In the genomic region with DNA sequence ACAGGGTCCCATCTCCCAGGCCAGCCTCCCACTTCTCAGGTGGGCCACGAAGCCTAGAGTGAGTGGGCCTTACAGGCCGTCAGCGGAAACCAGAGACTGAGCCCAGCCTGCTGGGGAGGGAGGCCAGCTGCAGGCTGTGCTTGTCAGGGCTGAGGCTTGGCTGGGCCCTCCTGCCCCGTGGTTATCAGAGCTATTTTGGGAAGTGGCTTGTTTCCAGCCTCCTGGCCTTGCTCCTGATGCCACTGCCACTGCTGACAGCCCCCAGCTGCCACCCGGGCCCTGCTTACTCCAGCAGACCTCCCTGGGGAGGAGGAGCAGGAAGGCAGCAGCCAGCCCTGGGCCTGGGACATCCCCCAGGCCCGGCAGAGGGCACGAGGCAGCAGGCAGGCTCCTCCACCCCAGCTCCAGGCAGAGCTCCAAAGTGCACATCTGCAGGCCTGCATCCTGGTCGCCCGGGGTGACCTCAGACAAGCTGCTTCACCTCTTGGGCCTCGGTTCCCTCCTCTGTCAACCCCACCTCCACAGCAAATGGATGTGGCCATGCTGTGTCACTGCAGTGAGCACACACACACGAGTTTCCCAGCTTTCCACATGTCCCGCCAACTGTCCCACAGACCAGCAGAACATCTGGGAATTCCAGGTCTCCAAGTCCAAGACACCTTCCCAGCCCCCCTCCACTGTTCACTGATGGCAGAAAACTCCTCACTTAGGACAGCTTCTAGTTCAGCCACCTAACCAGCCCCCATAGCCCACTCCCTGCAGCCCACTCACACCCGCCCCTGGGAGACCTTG, we compare ENCODE assay signal across 8 cellular contexts. TPM values are rescaled to one million over a fixed set of nuclear protein-coding genes. Genes with fewer than 3 reads are reported as not detected.
DNase-seq lines count a peak whose midpoint lies in the region; FAIRE-seq and TF ChIP-seq lines count a peak whose summit lies in the region.
"Not testable (repeated sequence)": the region's sequence is repeated elsewhere in the genome, so short reads cannot be mapped to it uniquely, and the experiment has no call there.

No MANE protein-coding gene starts in this region.

- peaks cover 94 to 100% (median 97%) of the 10 kb centered on the region in 10 experiments for H3K4me1 ChIP-seq in BLaER1 treated with 17β-estradiol and CSF1 and Interleukin-3, amounts not matched to agents 10 nM and 100 nM
- H3K4me1 ChIP-seq in endothelial cell of umbilical vein (ENCODE audit: control insufficient read depth, extremely low read depth, insufficient read depth, low read length) (peaks cover 37% of the 10 kb centered on the region), stomach (peaks cover 5 to 41% (median 26%) of the 10 kb centered on the region in 4 donors)
- H3K4me1 ChIP-seq in neural progenitor cell: not testable (repeated sequence)

- TF ChIP-seq EP300 in stomach (IDR thresholded peaks at IDR 0.05): not testable (repeated sequence)

- not testable (repeated sequence) for H3K79me2 ChIP-seq in SU-DHL-6 (ENCODE audit: insufficient read depth, low read length); endothelial cell of umbilical vein (ENCODE audit: control insufficient read depth, insufficient read depth, low read length); neural progenitor cell (ENCODE audit: low read depth)

- H2AFZ ChIP-seq in SU-DHL-6 (ENCODE audit: low read depth, low read length, severe bottlenecking); endothelial cell of umbilical vein (ENCODE audit: low read depth, low read length); neural progenitor cell (replicated peaks): not testable (repeated sequence)

- intact Hi-C loops in endothelial cell of umbilical vein (cut with micrococcal nuclease); stomach (cut with DNase I; ENCODE audit: low total_unique reads): not testable (repeated sequence)

- H3K36me3 ChIP-seq in BLaER1 treated with 17β-estradiol and CSF1 and Interleukin-3, amounts not matched to agents 10 nM and 100 nM; KOPT-K1 (ENCODE audit: insufficient read depth, low read length); SU-DHL-6 (ENCODE audit: low read length); endothelial cell of umbilical vein (ENCODE audit: control insufficient read depth in 2 of 2, extremely low read depth in 1 of 2, insufficient read depth in 2 of 2, low read length in 2 of 2); neural progenitor cell; stomach: not testable (repeated sequence)

- H3K9me3 ChIP-seq in BLaER1 treated with 17β-estradiol and CSF1 and Interleukin-3, amounts not matched to agents 10 nM and 100 nM (replicated peaks in 1 of 11); KOPT-K1 (ENCODE audit: insufficient read depth, low read length, poor library complexity, severe bottlenecking); SU-DHL-6 (ENCODE audit: insufficient read depth, low read length); endothelial cell of umbilical vein (replicated peaks; ENCODE audit: control insufficient read depth, insufficient read depth, low read length); neural progenitor cell (ENCODE audit: low read depth); stomach: not testable (repeated sequence)

- not testable (repeated sequence) for H3K4me3 Mint-ChIP-seq in activated naive CD8-positive, alpha-beta T cell treated with anti-CD3 and anti-CD28 coated beads for 36 hours; neural progenitor cell
- H3K4me3 Mint-ChIP-seq in immature natural killer cell: peak overlapping the region in 1 of 5 donors; percentile 62

- POLR2A ChIA-PET in endothelial cell of umbilical vein (lab: Charles Lee): not testable (repeated sequence)

- peaks cover 0 to 12% (median 0%) of the 10 kb centered on the region in 11 experiments; a peak in 2 of 22 replicates for H3K27me3 ChIP-seq in BLaER1 treated with 17β-estradiol and CSF1 and Interleukin-3, amounts not matched to agents 10 nM and 100 nM
- not testable (repeated sequence) for H3K27me3 ChIP-seq in SU-DHL-6 (ENCODE audit: low read length); endothelial cell of umbilical vein (ENCODE audit: control insufficient read depth in 2 of 2, insufficient read depth in 2 of 2, low read length in 2 of 2); neural progenitor cell; stomach

- not testable (repeated sequence) for H3K9me1 ChIP-seq in endothelial cell of umbilical vein (replicated peaks; ENCODE audit: control insufficient read depth, extremely low read depth, insufficient read depth, low read length)

- H3K9me3 Mint-ChIP-seq in activated naive CD8-positive, alpha-beta T cell treated with anti-CD3 and anti-CD28 coated beads for 36 hours; immature natural killer cell; neural progenitor cell: not testable (repeated sequence)

- peak overlapping the region; percentile 75 to 99 (median 94) for H3K4me2 ChIP-seq in BLaER1 treated with 17β-estradiol and CSF1 and Interleukin-3, amounts not matched to agents 10 nM and 100 nM
- not testable (repeated sequence) for H3K4me2 ChIP-seq in SU-DHL-6 (ENCODE audit: low read depth, low read length, poor library complexity, severe bottlenecking); endothelial cell of umbilical vein (ENCODE audit: insufficient read depth, low read length); neural progenitor cell

- not testable (repeated sequence) for TF ChIP-seq CTCF in SU-DHL-6 (IDR thresholded peaks at IDR 0.05; ENCODE audit: insufficient read depth, low read length, poor library complexity, severe bottlenecking); endothelial cell of umbilical vein (IDR thresholded peaks at IDR 0.05; ENCODE audit: extremely low read depth in 1 of 2, insufficient read depth in 1 of 2, low read depth in 1 of 2, low read length in 2 of 2); neural progenitor cell (IDR thresholded peaks at IDR 0.05); stomach (IDR thresholded peaks at IDR 0.05)

- peak overlapping the region; percentile 29 to 98 (median 89); a peak in 21 of 22 replicates for H3K27ac ChIP-seq in BLaER1 treated with 17β-estradiol and CSF1 and Interleukin-3, amounts not matched to agents 10 nM and 100 nM
- H3K27ac ChIP-seq in KOPT-K1 (ENCODE audit: low read depth, low read length, poor library complexity, severe bottlenecking) (peak overlapping the region; percentile 99), SU-DHL-6 (ENCODE audit: low read depth, low read length) (peak overlapping the region; percentile 47), endothelial cell of umbilical vein (ENCODE audit: insufficient read depth, low read depth, low read length) (peak overlapping the region; percentile 85), stomach (peak overlapping the region in 4 of 5 donors; percentile 33 to 66 (median 60))
- H3K27ac ChIP-seq in neural progenitor cell: not testable (repeated sequence)

- H3K27me3 Mint-ChIP-seq in activated naive CD8-positive, alpha-beta T cell treated with anti-CD3 and anti-CD28 coated beads for 36 hours; immature natural killer cell (ENCODE audit: low read depth in 3 of 3); neural progenitor cell (ENCODE audit: insufficient read depth, low read depth): not testable (repeated sequence)

- not testable (repeated sequence) for BruUV-seq in endothelial cell of umbilical vein (replicated peaks; lab: Mats Ljungman, UMichigan)

- dilution Hi-C loops in endothelial cell of umbilical vein (cut with MboI; ENCODE audit: extremely low pct_ligation_motif_present, low sequenced_read_pairs): not testable (repeated sequence)

- 34 to 45% (median 43%) methylated on average over 6 to 9 of the region's 13 CpGs for WGBS in stomach, 5 donors

- peak; percentile 55 for FAIRE-seq in endothelial cell of umbilical vein (lab: Jason Lieb, UNC)

- H3K9me2 ChIP-seq in SU-DHL-6 (replicated peaks; ENCODE audit: insufficient read depth, low read length): not testable (repeated sequence)

- H3K9ac ChIP-seq in BLaER1 treated with 17β-estradiol and CSF1 and Interleukin-3, amounts not matched to agents 10 nM and 100 nM: peak overlapping the region in 10 of 11 experiments; percentile 47 to 85 (median 75); a peak in 20 of 22 replicates
- peak overlapping the region; percentile 13; the same call in 1 of the 2 replicates for H3K9ac ChIP-seq in SU-DHL-6 (ENCODE audit: low read length)
- not testable (repeated sequence) for H3K9ac ChIP-seq in endothelial cell of umbilical vein (replicated peaks; ENCODE audit: extremely low read depth, insufficient read depth, low read length); neural progenitor cell

- peak overlapping the region in 1 of 10 experiments; percentile 38; a peak in 1 of 20 replicates for H3K4me3 ChIP-seq in BLaER1 treated with 17β-estradiol and CSF1 and Interleukin-3, amounts not matched to agents 10 nM and 100 nM
- not testable (repeated sequence) for H3K4me3 ChIP-seq in SU-DHL-6 (ENCODE audit: insufficient read depth, low read length, poor library complexity, severe bottlenecking); endothelial cell of umbilical vein (replicated peaks in 1 of 3; ENCODE audit: insufficient read depth in 1 of 3, low read depth in 1 of 3, low read length in 3 of 3); neural progenitor cell; stomach

- not testable (repeated sequence) for DNase-seq in activated naive CD8-positive, alpha-beta T cell treated with anti-CD3 and anti-CD28 coated beads for 36 hours; endothelial cell of umbilical vein (ENCODE audit: low read depth, low spot score); immature natural killer cell; neural progenitor cell (ENCODE audit: low spot score); stomach

- H3K27ac Mint-ChIP-seq in activated naive CD8-positive, alpha-beta T cell treated with anti-CD3 and anti-CD28 coated beads for 36 hours: peak overlapping the region; percentile 58
- H3K27ac Mint-ChIP-seq in immature natural killer cell (peak overlapping the region in 5 of 6 donors; percentile 51 to 87 (median 65)), neural progenitor cell (peak overlapping the region; percentile 63)

- not testable (repeated sequence) for H3F3A ChIP-seq in SU-DHL-6 (ENCODE audit: insufficient read depth); neural progenitor cell (ENCODE audit: low read depth)

- not testable (repeated sequence) for TF ChIP-seq POLR2A in endothelial cell of umbilical vein (IDR thresholded peaks at IDR 0.05; ENCODE audit: low read depth, low read length); stomach (IDR thresholded peaks at IDR 0.05)

- not testable (repeated sequence) for H3K36me3 Mint-ChIP-seq in activated naive CD8-positive, alpha-beta T cell treated with anti-CD3 and anti-CD28 coated beads for 36 hours; immature natural killer cell; neural progenitor cell

- H3K4me1 Mint-ChIP-seq in activated naive CD8-positive, alpha-beta T cell treated with anti-CD3 and anti-CD28 coated beads for 36 hours: peaks cover 16% of the 10 kb centered on the region
- peaks cover 24 to 30% of the 10 kb centered on the region in 2 donors for H3K4me1 Mint-ChIP-seq in immature natural killer cell
- H3K4me1 Mint-ChIP-seq in neural progenitor cell: not testable (repeated sequence)

- H4K20me1 ChIP-seq in BLaER1 treated with 17β-estradiol and CSF1 and Interleukin-3, amounts not matched to agents 10 nM and 100 nM; SU-DHL-6 (ENCODE audit: low read depth, low read length); endothelial cell of umbilical vein (replicated peaks; ENCODE audit: control insufficient read depth, extremely low read depth, insufficient read depth, low read length); neural progenitor cell (ENCODE audit: low read depth): not testable (repeated sequence)

- CTCF ChIA-PET in endothelial cell of umbilical vein (lab: Charles Lee): not testable (repeated sequence)

RNA-seq across cellular contexts. Expression of a gene that starts 51.0 kb away (rescaled TPM):
- under 1 TPM; 0.10 to 0.21 TPM for total RNA-seq in activated naive CD8-positive, alpha-beta T cell treated with anti-CD3 and anti-CD28 coated beads for 36 hours
- 56.4 and 64.7 TPM in 2 replicates for total RNA-seq in endothelial cell of umbilical vein
- polyA plus RNA-seq in endothelial cell of umbilical vein: 49.6 and 58.5 TPM in 2 replicates
- polyA plus RNA-seq in endothelial cell of umbilical vein (2011; cell fraction: cytosol; rRNA removed): 23.3 and 33.3 TPM in 2 replicates
- polyA plus RNA-seq in endothelial cell of umbilical vein (2011; cell fraction: nucleus; rRNA removed): 120 and 126 TPM in 2 replicates
- polyA plus RNA-seq in endothelial cell of umbilical vein (2012): 24.0 and 41.2 TPM in 2 replicates
- polyA minus RNA-seq in endothelial cell of umbilical vein: 42.4 and 45.1 TPM in 2 replicates
- 0.41 TPM for polyA minus RNA-seq in endothelial cell of umbilical vein (2011; cell fraction: cytosol; rRNA and poly(A)+ RNA removed)
- 40.9 and 62.8 TPM in 2 replicates for polyA minus RNA-seq in endothelial cell of umbilical vein (2011; cell fraction: nucleus; rRNA and poly(A)+ RNA removed)
- not detected for polyA plus RNA-seq in immature natural killer cell
- 19.2 and 56.6 TPM in 2 replicates for total RNA-seq in neural progenitor cell (ENCODE audit: low replicate concordance)
- total RNA-seq in stomach: 100 to 1,000 TPM in 1 of 5 donors, 1 to 10 TPM in 4; 1.7 to 102 (median 4.0) TPM
- 1 to 10 TPM in 1 of 3 donors, under 1 TPM in 2; 0.31 to 1.7 (median 0.65) TPM for polyA plus RNA-seq in stomach
